Comparison of ENCODE assay signal across 1 cellular context in the genomic region with DNA sequence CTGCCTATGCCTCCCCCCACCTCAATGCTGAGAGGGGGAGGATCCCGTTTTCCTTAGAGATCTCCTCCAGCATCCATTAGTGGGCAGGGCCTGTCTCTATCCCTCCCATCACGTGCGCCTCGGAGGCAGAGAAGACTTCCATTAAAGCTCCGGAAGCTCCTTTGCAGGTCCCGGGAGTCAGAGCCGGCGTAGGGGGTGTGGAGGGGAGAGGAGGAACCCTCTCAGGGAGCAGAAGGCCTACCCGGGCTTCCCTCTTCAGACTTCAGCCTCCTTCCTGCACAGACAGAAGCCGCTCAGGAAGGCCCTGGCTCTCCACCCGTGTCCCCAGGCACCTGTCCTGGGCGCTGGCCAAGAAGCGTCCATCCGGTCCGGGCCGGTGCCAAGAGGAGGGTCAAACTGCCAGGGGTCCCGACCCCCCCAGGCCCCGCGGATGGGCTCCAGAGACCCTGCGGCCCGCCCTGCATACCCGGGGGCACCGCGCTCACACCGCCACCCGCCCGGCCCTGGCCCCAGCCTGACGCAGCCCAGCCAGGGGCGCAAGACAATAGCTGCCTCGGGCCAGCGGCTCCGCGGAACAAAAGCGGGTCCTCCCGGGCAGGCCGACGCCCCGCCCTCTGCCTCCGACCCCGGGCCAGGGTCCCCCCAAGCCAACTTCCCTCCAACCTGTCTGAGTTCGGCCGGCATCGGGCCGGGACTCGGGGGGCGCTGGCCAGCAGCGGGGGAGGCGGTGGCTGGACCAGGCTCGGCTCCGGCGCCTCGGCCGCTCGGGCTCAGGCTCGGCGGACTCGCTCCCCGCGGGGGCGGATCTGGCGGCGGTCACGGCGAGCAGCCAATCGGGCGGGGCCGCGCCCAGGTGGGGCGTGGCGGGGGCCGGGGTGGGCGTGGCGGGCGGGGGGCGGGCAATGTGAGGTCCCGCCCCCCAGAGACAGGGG.
TF ChIP-seq lines count a peak whose summit lies in the region.

No MANE protein-coding gene starts in this region.

TF ChIP-seq in K562, 482 proteins besides CTCF, POLR2A, EP300 and RAD21 (continued from another document and continues in another):
- TF ChIP-seq, protein P1, sequence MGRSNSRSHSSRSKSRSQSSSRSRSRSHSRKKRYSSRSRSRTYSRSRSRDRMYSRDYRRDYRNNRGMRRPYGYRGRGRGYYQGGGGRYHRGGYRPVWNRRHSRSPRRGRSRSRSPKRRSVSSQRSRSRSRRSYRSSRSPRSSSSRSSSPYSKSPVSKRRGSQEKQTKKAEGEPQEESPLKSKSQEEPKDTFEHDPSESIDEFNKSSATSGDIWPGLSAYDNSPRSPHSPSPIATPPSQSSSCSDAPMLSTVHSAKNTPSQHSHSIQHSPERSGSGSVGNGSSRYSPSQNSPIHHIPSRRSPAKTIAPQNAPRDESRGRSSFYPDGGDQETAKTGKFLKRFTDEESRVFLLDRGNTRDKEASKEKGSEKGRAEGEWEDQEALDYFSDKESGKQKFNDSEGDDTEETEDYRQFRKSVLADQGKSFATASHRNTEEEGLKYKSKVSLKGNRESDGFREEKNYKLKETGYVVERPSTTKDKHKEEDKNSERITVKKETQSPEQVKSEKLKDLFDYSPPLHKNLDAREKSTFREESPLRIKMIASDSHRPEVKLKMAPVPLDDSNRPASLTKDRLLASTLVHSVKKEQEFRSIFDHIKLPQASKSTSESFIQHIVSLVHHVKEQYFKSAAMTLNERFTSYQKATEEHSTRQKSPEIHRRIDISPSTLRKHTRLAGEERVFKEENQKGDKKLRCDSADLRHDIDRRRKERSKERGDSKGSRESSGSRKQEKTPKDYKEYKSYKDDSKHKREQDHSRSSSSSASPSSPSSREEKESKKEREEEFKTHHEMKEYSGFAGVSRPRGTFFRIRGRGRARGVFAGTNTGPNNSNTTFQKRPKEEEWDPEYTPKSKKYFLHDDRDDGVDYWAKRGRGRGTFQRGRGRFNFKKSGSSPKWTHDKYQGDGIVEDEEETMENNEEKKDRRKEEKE (IDR thresholded peaks at IDR 0.05; ENCODE audit: borderline replicate concordance in 1 of 2, control insufficient read depth in 1 of 2, low read depth in 2 of 2, low read length in 1 of 2) = no peak
- TF ChIP-seq ZNF347 (CRISPR knock-in tag; IDR thresholded peaks at IDR 0.05; ENCODE audit: low read depth) = no peak
- no peak for TF ChIP-seq SIX5 (IDR thresholded peaks at IDR 0.05; ENCODE audit: borderline replicate concordance in 1 of 2, insufficient read depth in 1 of 2, low read depth in 1 of 2, low read length in 2 of 2)
- peak; percentile 80; the same call in 1 of the 2 replicates for TF ChIP-seq GABPB2 (CRISPR knock-in tag; conservative IDR thresholded peaks at IDR 0.05)
- TF ChIP-seq CREB3L1 (IDR thresholded peaks at IDR 0.05; ENCODE audit: borderline replicate concordance, low read depth) = peak; percentile 36; the same call in 1 of the 2 replicates
- no peak for TF ChIP-seq DMBX1 (CRISPR knock-in tag; IDR thresholded peaks at IDR 0.05; ENCODE audit: borderline replicate concordance)
- TF ChIP-seq UBTF (IDR thresholded peaks at IDR 0.05; ENCODE audit: borderline replicate concordance in 1 of 2, low read depth in 2 of 2, low read length in 2 of 2) = peak; percentile 93 to 97; a peak in 2 of 4 replicates
- peak; percentile 92 for TF ChIP-seq CXXC5 (CRISPR knock-in tag; IDR thresholded peaks at IDR 0.05)
- TF ChIP-seq ZNF280B (CRISPR knock-in tag; IDR thresholded peaks at IDR 0.05) = 0 out of 2 replicates have a peak, but pooled peaks have one; percentile 56
- no peak for TF ChIP-seq POLR2AphosphoS2 (IDR thresholded peaks at IDR 0.05; ENCODE audit: low read length)
- peak; percentile 64; the same call in 1 of the 2 replicates for TF ChIP-seq THAP7 (CRISPR knock-in tag; IDR thresholded peaks at IDR 0.05)
- TF ChIP-seq, protein P2, sequence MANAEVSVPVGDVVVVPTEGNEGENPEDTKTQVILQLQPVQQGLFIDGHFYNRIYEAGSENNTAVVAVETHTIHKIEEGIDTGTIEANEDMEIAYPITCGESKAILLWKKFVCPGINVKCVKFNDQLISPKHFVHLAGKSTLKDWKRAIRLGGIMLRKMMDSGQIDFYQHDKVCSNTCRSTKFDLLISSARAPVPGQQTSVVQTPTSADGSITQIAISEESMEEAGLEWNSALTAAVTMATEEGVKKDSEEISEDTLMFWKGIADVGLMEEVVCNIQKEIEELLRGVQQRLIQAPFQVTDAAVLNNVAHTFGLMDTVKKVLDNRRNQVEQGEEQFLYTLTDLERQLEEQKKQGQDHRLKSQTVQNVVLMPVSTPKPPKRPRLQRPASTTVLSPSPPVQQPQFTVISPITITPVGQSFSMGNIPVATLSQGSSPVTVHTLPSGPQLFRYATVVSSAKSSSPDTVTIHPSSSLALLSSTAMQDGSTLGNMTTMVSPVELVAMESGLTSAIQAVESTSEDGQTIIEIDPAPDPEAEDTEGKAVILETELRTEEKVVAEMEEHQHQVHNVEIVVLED (CRISPR knock-in tag; IDR thresholded peaks at IDR 0.05) = no peak
- no peak for TF ChIP-seq STAT5B (CRISPR knock-in tag; IDR thresholded peaks at IDR 0.05)
- TF ChIP-seq ZNF830 (CRISPR knock-in tag; IDR thresholded peaks at IDR 0.05) = peak; percentile 84; the same call in 1 of the 2 replicates
- no peak for TF ChIP-seq ZBED1 (IDR thresholded peaks at IDR 0.05)
- TF ChIP-seq ZBTB7A (IDR thresholded peaks at IDR 0.05; ENCODE audit: borderline replicate concordance, control insufficient read depth, low read depth, low read length) = peak; percentile 98
- TF ChIP-seq E2F3 (CRISPR knock-in tag; IDR thresholded peaks at IDR 0.05) = peak; percentile 10; the same call in 1 of the 2 replicates
- TF ChIP-seq HNRNPL (IDR thresholded peaks at IDR 0.05; ENCODE audit: low read depth, low read length) = peak; percentile 60; the same call in 1 of the 2 replicates
- no peak for TF ChIP-seq ZNF277 (CRISPR knock-in tag; IDR thresholded peaks at IDR 0.05; ENCODE audit: borderline replicate concordance)
- TF ChIP-seq NFIC (IDR thresholded peaks at IDR 0.05) = peak; percentile 84
- TF ChIP-seq ZNF354B (CRISPR knock-in tag; IDR thresholded peaks at IDR 0.05) = no peak
- TF ChIP-seq, protein P3, sequence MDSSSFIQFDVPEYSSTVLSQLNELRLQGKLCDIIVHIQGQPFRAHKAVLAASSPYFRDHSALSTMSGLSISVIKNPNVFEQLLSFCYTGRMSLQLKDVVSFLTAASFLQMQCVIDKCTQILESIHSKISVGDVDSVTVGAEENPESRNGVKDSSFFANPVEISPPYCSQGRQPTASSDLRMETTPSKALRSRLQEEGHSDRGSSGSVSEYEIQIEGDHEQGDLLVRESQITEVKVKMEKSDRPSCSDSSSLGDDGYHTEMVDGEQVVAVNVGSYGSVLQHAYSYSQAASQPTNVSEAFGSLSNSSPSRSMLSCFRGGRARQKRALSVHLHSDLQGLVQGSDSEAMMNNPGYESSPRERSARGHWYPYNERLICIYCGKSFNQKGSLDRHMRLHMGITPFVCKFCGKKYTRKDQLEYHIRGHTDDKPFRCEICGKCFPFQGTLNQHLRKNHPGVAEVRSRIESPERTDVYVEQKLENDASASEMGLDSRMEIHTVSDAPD (CRISPR knock-in tag; IDR thresholded peaks at IDR 0.05) = no peak
- TF ChIP-seq TEAD4 (IDR thresholded peaks at IDR 0.05; ENCODE audit: low read length) = no peak; the same call in 1 of the 2 replicates
- no peak for TF ChIP-seq TEAD4 (CRISPR knock-in tag; IDR thresholded peaks at IDR 0.05; ENCODE audit: borderline replicate concordance)
- TF ChIP-seq JUN (IDR thresholded peaks at IDR 0.05; ENCODE audit: borderline replicate concordance, low read depth, low read length) = 0 out of 2 replicates have a peak, but pooled peaks have one; percentile 15
- no peak for TF ChIP-seq JUN (CRISPR knock-in tag; IDR thresholded peaks at IDR 0.05; ENCODE audit: borderline replicate concordance)
- 0 out of 2 replicates have a peak, but pooled peaks have one; percentile 4 for TF ChIP-seq SMC3 (conservative IDR thresholded peaks at IDR 0.05; ENCODE audit: insufficient read depth, low read depth, low read length)
- TF ChIP-seq RBBP5 (IDR thresholded peaks at IDR 0.05; ENCODE audit: borderline replicate concordance, insufficient read depth, low read length, poor library complexity, severe bottlenecking) = peak; percentile 6
- TF ChIP-seq, protein P4, sequence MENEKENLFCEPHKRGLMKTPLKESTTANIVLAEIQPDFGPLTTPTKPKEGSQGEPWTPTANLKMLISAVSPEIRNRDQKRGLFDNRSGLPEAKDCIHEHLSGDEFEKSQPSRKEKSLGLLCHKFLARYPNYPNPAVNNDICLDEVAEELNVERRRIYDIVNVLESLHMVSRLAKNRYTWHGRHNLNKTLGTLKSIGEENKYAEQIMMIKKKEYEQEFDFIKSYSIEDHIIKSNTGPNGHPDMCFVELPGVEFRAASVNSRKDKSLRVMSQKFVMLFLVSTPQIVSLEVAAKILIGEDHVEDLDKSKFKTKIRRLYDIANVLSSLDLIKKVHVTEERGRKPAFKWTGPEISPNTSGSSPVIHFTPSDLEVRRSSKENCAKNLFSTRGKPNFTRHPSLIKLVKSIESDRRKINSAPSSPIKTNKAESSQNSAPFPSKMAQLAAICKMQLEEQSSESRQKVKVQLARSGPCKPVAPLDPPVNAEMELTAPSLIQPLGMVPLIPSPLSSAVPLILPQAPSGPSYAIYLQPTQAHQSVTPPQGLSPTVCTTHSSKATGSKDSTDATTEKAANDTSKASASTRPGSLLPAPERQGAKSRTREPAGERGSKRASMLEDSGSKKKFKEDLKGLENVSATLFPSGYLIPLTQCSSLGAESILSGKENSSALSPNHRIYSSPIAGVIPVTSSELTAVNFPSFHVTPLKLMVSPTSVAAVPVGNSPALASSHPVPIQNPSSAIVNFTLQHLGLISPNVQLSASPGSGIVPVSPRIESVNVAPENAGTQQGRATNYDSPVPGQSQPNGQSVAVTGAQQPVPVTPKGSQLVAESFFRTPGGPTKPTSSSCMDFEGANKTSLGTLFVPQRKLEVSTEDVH (IDR thresholded peaks at IDR 0.05; ENCODE audit: low read depth, partially characterized antibody) = no peak
- TF ChIP-seq LEF1 (IDR thresholded peaks at IDR 0.05) = no peak
